In genomic region chr18:54386043-54386442, GRCh38 we compare ENCODE assay signal across 26 cellular contexts. TPM values are rescaled to one million over a fixed set of nuclear protein-coding genes. Genes with fewer than 3 reads are reported as not detected.
"Had no signal": no experiment of that assay in that cellular context is flagged by ENCODE, and none has a peak within 500 bp of the region (broad histone marks: within the 10 kb centered on the region; RNA-seq: fewer than 3 reads in every experiment).

No MANE protein-coding gene starts in this region.

- H3K4me1 ChIP-seq: adrenal gland, esophagus squamous epithelium, lower lobe of right lung, psoas muscle, stomach, testis, upper lobe of left lung had no signal

- H3K4me3 Mint-ChIP-seq: activated T-helper 1 cell treated with anti-CD3 and anti-CD28 coated beads, Interleukin-12 subunit alpha, Interleukin-12 subunit beta, Interleukin-2, Interleukin-4 antibody, amounts not matched to agents 30 ng/mL and 10 ng/mL and 1 ng/mL, durations not matched to agents 14 hours and 24 hours and 36 hours; dendritic cell treated with granulocyte-macrophage colony-stimulating factor and Interleukin-4, amounts not matched to agents 40 ng/mL and 50 ng/mL, for 4 days; neural crest cell; stimulated activated effector memory CD8-positive, alpha-beta T cell treated with anti-CD3 and anti-CD28 coated beads, Interleukin-12 subunit alpha, Interleukin-12 subunit beta, amount 100 ng/mL, for 72 hours had no signal

- H3K27ac Mint-ChIP-seq: activated T-helper 1 cell treated with anti-CD3 and anti-CD28 coated beads, Interleukin-12 subunit alpha, Interleukin-12 subunit beta, Interleukin-2, Interleukin-4 antibody, amounts not matched to agents 30 ng/mL and 10 ng/mL and 1 ng/mL, durations not matched to agents 14 hours and 24 hours and 36 hours; dendritic cell treated with granulocyte-macrophage colony-stimulating factor and Interleukin-4, amounts not matched to agents 40 ng/mL and 50 ng/mL, for 4 days; stimulated activated effector memory CD8-positive, alpha-beta T cell treated with anti-CD3 and anti-CD28 coated beads, Interleukin-12 subunit alpha, Interleukin-12 subunit beta, amount 100 ng/mL, for 72 hours had no signal

- H3K9me3 ChIP-seq: adrenal gland, esophagus squamous epithelium, lower lobe of right lung, ovary, psoas muscle, stomach, testis, upper lobe of left lung had no signal

- H3K27me3 ChIP-seq: adrenal gland, ovary, testis, upper lobe of left lung had no signal

- H3K36me3 ChIP-seq: adrenal gland, esophagus squamous epithelium, lower lobe of right lung, ovary, stomach, upper lobe of left lung had no signal

- ATAC-seq: activated naive CD4-positive, alpha-beta T cell treated with anti-CD3 and anti-CD28 coated beads, Interleukin-2, amount 50 U/mL, for 72 hours; lower lobe of right lung; psoas muscle; right cardiac atrium; stimulated activated effector memory CD8-positive, alpha-beta T cell treated with anti-CD3 and anti-CD28 coated beads, Interleukin-12 subunit alpha, Interleukin-12 subunit beta, amount 100 ng/mL, for 72 hours had no signal

- H3K9me3 Mint-ChIP-seq: activated naive CD4-positive, alpha-beta T cell treated with anti-CD3 and anti-CD28 coated beads, Interleukin-2, amount 50 U/mL, for 72 hours; dendritic cell treated with granulocyte-macrophage colony-stimulating factor and Interleukin-4, amounts not matched to agents 40 ng/mL and 50 ng/mL, for 4 days; stimulated activated effector memory CD8-positive, alpha-beta T cell treated with anti-CD3 and anti-CD28 coated beads, Interleukin-12 subunit alpha, Interleukin-12 subunit beta, amount 100 ng/mL, for 72 hours had no signal

- DNase-seq: activated CD4-positive, alpha-beta T cell treated with anti-CD3 and anti-CD28 coated beads, Interleukin-2, amount 50 U/mL, for 4 hours; activated gamma-delta T cell treated with Interleukin-2 at 50 U/mL for 16 hours; activated T-cell treated with anti-CD3 and anti-CD28 coated beads for 4 hours; adrenal gland; effector CD8-positive, alpha-beta T cell; esophagus squamous epithelium; lower lobe of right lung; ovary; psoas muscle; right cardiac atrium; stimulated activated CD4-positive, alpha-beta T cell treated with anti-CD3 and anti-CD28 coated beads, Interleukin-15, amount 100 ng/mL, for 24 hours; stimulated activated CD4-positive, alpha-beta T cell treated with anti-CD3 and anti-CD28 coated beads, Interleukin-2, amount 100 ng/mL, for 48 hours; stomach; T-helper 1 cell; T-helper 9 cell; testis had no signal

- H3K27ac ChIP-seq: adrenal gland, esophagus squamous epithelium, lower lobe of right lung, ovary, psoas muscle, skin epidermis, stomach, testis, upper lobe of left lung had no signal

- H3K36me3 Mint-ChIP-seq: activated naive CD4-positive, alpha-beta T cell treated with anti-CD3 and anti-CD28 coated beads, Interleukin-2, amount 50 U/mL, for 72 hours; stimulated activated effector memory CD8-positive, alpha-beta T cell treated with anti-CD3 and anti-CD28 coated beads, Interleukin-12 subunit alpha, Interleukin-12 subunit beta, amount 100 ng/mL, for 72 hours had no signal

- H3K4me3 ChIP-seq: adrenal gland, esophagus squamous epithelium, lower lobe of right lung, ovary, psoas muscle, skin epidermis, stomach, testis, upper lobe of left lung had no signal

RNA-seq across cellular contexts. Expression of gene STARD6, which starts 28.4 kb away (rescaled TPM):
- total RNA-seq: activated naive CD4-positive, alpha-beta T cell treated with anti-CD3 and anti-CD28 coated beads, Interleukin-2, amount 50 U/mL, for 72 hours; adrenal gland; chondrocyte; esophagus squamous epithelium; glomerular endothelial cell; lower lobe of right lung; mononuclear cell; ovary; psoas muscle; right cardiac atrium; stomach; upper lobe of left lung had no signal
- polyA plus RNA-seq: adrenal gland, ovary, psoas muscle, right cardiac atrium, stomach had no signal
